ENCODE assay signal across 1 cellular context in the genomic region with DNA sequence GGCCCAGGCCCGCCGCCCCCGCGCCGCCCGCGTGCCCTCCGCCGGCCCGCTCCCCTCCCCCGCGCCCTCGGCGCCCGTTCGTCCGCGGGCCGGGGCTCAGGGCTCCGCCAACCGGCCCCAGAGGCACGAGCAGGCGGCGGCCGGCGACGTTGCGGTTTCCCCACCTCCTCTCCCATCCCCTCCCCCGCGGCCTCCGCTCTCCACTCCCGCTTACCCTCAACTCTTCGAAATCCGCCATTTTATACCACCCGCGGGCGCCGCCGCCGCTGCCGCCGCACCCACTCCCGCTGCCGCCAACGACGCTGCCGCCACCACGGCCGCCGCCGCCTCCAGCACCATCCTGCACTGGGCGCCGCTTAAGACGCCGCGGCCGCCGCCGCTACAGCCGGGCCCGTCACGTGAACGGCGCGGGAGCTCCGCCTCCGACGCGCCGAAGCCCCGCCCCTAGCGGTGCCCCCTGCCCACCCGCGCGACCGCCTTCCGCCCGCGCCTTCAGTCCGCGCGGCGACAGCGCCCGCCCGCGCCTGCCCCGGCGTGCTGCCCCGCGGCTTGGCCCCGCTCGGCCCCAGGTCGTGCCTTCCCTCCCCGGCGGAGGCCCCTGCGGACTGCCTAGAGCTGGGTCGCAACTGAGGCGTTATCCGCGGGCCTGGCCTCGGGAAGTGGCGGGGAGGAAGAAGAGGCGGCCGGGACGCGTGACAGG.
TF ChIP-seq lines count a peak whose summit lies in the region.

A gene with protein sequence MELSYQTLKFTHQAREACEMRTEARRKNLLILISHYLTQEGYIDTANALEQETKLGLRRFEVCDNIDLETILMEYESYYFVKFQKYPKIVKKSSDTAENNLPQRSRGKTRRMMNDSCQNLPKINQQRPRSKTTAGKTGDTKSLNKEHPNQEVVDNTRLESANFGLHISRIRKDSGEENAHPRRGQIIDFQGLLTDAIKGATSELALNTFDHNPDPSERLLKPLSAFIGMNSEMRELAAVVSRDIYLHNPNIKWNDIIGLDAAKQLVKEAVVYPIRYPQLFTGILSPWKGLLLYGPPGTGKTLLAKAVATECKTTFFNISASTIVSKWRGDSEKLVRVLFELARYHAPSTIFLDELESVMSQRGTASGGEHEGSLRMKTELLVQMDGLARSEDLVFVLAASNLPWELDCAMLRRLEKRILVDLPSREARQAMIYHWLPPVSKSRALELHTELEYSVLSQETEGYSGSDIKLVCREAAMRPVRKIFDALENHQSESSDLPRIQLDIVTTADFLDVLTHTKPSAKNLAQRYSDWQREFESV (plus strand): TSS at position 495 of the 700 bp plus-strand sequence. CDS start 29,271 bp downstream, outside the sequence.
A gene with protein sequence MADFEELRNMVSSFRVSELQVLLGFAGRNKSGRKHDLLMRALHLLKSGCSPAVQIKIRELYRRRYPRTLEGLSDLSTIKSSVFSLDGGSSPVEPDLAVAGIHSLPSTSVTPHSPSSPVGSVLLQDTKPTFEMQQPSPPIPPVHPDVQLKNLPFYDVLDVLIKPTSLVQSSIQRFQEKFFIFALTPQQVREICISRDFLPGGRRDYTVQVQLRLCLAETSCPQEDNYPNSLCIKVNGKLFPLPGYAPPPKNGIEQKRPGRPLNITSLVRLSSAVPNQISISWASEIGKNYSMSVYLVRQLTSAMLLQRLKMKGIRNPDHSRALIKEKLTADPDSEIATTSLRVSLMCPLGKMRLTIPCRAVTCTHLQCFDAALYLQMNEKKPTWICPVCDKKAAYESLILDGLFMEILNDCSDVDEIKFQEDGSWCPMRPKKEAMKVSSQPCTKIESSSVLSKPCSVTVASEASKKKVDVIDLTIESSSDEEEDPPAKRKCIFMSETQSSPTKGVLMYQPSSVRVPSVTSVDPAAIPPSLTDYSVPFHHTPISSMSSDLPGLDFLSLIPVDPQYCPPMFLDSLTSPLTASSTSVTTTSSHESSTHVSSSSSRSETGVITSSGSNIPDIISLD (minus strand): TSS at position 400 of the 700 bp plus-strand sequence. CDS start 162 bp downstream, at position 238.

TF ChIP-seq in HepG2, 621 proteins besides CTCF, POLR2A, EP300 and RAD21 (continued from another document and continues in another):
- TF ChIP-seq ASH2L (IDR thresholded peaks at IDR 0.05; ENCODE audit: insufficient read length, low read depth, low read length) (peak; percentile 78), NCOA1 (CRISPR knock-in tag; IDR thresholded peaks at IDR 0.05) (no peak), SNAI1 (CRISPR knock-in tag; IDR thresholded peaks at IDR 0.05; ENCODE audit: borderline replicate concordance) (no peak), U2AF1 (optimal IDR thresholded peaks at IDR 0.05; ENCODE audit: low read depth, low read length) (no peak), EZH2 (conservative IDR thresholded peaks at IDR 0.05; ENCODE audit: low read depth, low read length) (no peak), MAZ (IDR thresholded peaks at IDR 0.05; ENCODE audit: borderline replicate concordance, low read depth, low read length) (peak; percentile 17; the same call in 1 of the 2 replicates), MAZ (CRISPR knock-in tag; IDR thresholded peaks at IDR 0.05; ENCODE audit: low read depth) (peak; percentile 47), ZSCAN30 (CRISPR knock-in tag; IDR thresholded peaks at IDR 0.05) (no peak), GABPB1 (CRISPR knock-in tag; IDR thresholded peaks at IDR 0.05) (peak; percentile 37), HDAC2 (CRISPR knock-in tag; IDR thresholded peaks at IDR 0.05) (no peak), CENPX (CRISPR knock-in tag; IDR thresholded peaks at IDR 0.05) (no peak), RBFOX2 (IDR thresholded peaks at IDR 0.05; ENCODE audit: low read depth, low read length) (peak; percentile 81), TEAD3 (CRISPR knock-in tag; optimal IDR thresholded peaks at IDR 0.05; ENCODE audit: borderline replicate concordance) (no peak), ZBTB7B (CRISPR knock-in tag; IDR thresholded peaks at IDR 0.05) (no peak), CHCHD3 (CRISPR knock-in tag; IDR thresholded peaks at IDR 0.05) (peak; percentile 66; the same call in 1 of the 2 replicates), ZNF496 (CRISPR knock-in tag; IDR thresholded peaks at IDR 0.05; ENCODE audit: insufficient replicate concordance) (no peak), KLF15 (CRISPR knock-in tag; IDR thresholded peaks at IDR 0.05; ENCODE audit: borderline replicate concordance) (no peak; the same call in 1 of the 2 replicates), CHD4 (IDR thresholded peaks at IDR 0.05; ENCODE audit: borderline replicate concordance, low read length) (no peak), KDM5A (IDR thresholded peaks at IDR 0.05; ENCODE audit: borderline replicate concordance, low read length) (no peak), DMAP1 (CRISPR knock-in tag; IDR thresholded peaks at IDR 0.05) (no peak), NFRKB (IDR thresholded peaks at IDR 0.05) (no peak), ZNF235 (CRISPR knock-in tag; IDR thresholded peaks at IDR 0.05; ENCODE audit: borderline replicate concordance) (no peak; the same call in 1 of the 2 replicates), ZNF788 (CRISPR knock-in tag; IDR thresholded peaks at IDR 0.05; ENCODE audit: borderline replicate concordance) (no peak), SIN3A (IDR thresholded peaks at IDR 0.05; ENCODE audit: borderline replicate concordance, low read depth, low read length) (peak; percentile 28; the same call in 1 of the 2 replicates), SP5 (CRISPR knock-in tag; IDR thresholded peaks at IDR 0.05; ENCODE audit: borderline replicate concordance, low read depth) (0 out of 2 replicates have a peak, but pooled peaks have one; percentile 35), ZNF234 (CRISPR knock-in tag; conservative IDR thresholded peaks at IDR 0.05) (no peak)
- TF ChIP-seq, protein P1, sequence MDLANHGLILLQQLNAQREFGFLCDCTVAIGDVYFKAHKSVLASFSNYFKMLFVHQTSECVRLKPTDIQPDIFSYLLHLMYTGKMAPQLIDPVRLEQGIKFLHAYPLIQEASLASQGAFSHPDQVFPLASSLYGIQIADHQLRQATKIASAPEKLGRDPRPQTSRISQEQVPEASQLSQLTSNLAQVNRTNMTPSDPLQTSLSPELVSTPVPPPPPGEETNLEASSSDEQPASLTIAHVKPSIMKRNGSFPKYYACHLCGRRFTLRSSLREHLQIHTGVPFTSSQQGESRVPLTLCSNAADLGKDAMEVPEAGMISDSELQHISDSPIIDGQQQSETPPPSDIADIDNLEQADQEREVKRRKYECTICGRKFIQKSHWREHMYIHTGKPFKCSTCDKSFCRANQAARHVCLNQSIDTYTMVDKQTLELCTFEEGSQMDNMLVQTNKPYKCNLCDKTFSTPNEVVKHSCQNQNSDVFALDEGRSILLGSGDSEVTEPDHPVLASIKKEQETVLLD (CRISPR knock-in tag; IDR thresholded peaks at IDR 0.05; ENCODE audit: low read depth): peak; percentile 39; the same call in 1 of the 2 replicates
- TF ChIP-seq, protein P2, sequence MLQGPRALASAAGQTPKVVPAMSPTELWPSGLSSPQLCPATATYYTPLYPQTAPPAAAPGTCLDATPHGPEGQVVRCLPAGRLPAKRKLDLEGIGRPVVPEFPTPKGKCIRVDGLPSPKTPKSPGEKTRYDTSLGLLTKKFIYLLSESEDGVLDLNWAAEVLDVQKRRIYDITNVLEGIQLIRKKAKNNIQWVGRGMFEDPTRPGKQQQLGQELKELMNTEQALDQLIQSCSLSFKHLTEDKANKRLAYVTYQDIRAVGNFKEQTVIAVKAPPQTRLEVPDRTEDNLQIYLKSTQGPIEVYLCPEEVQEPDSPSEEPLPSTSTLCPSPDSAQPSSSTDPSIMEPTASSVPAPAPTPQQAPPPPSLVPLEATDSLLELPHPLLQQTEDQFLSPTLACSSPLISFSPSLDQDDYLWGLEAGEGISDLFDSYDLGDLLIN (CRISPR knock-in tag; IDR thresholded peaks at IDR 0.05; ENCODE audit: borderline replicate concordance): no peak
- TF ChIP-seq, protein P3, sequence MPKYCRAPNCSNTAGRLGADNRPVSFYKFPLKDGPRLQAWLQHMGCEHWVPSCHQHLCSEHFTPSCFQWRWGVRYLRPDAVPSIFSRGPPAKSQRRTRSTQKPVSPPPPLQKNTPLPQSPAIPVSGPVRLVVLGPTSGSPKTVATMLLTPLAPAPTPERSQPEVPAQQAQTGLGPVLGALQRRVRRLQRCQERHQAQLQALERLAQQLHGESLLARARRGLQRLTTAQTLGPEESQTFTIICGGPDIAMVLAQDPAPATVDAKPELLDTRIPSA (CRISPR knock-in tag; IDR thresholded peaks at IDR 0.05; ENCODE audit: borderline replicate concordance): no peak
- TF ChIP-seq, protein P4, sequence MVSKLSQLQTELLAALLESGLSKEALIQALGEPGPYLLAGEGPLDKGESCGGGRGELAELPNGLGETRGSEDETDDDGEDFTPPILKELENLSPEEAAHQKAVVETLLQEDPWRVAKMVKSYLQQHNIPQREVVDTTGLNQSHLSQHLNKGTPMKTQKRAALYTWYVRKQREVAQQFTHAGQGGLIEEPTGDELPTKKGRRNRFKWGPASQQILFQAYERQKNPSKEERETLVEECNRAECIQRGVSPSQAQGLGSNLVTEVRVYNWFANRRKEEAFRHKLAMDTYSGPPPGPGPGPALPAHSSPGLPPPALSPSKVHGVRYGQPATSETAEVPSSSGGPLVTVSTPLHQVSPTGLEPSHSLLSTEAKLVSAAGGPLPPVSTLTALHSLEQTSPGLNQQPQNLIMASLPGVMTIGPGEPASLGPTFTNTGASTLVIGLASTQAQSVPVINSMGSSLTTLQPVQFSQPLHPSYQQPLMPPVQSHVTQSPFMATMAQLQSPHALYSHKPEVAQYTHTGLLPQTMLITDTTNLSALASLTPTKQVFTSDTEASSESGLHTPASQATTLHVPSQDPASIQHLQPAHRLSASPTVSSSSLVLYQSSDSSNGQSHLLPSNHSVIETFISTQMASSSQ (IDR thresholded peaks at IDR 0.05; ENCODE audit: low read depth): no peak
- TF ChIP-seq, protein P4 (CRISPR knock-in tag; IDR thresholded peaks at IDR 0.05; ENCODE audit: borderline replicate concordance): no peak
- TF ChIP-seq, protein P5, sequence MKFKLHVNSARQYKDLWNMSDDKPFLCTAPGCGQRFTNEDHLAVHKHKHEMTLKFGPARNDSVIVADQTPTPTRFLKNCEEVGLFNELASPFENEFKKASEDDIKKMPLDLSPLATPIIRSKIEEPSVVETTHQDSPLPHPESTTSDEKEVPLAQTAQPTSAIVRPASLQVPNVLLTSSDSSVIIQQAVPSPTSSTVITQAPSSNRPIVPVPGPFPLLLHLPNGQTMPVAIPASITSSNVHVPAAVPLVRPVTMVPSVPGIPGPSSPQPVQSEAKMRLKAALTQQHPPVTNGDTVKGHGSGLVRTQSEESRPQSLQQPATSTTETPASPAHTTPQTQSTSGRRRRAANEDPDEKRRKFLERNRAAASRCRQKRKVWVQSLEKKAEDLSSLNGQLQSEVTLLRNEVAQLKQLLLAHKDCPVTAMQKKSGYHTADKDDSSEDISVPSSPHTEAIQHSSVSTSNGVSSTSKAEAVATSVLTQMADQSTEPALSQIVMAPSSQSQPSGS (CRISPR knock-in tag; IDR thresholded peaks at IDR 0.05): no peak
- TF ChIP-seq, protein P6, sequence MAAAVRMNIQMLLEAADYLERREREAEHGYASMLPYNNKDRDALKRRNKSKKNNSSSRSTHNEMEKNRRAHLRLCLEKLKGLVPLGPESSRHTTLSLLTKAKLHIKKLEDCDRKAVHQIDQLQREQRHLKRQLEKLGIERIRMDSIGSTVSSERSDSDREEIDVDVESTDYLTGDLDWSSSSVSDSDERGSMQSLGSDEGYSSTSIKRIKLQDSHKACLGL (CRISPR knock-in tag; IDR thresholded peaks at IDR 0.05): peak; percentile 30; the same call in 1 of the 2 replicates
- TF ChIP-seq, protein P7, sequence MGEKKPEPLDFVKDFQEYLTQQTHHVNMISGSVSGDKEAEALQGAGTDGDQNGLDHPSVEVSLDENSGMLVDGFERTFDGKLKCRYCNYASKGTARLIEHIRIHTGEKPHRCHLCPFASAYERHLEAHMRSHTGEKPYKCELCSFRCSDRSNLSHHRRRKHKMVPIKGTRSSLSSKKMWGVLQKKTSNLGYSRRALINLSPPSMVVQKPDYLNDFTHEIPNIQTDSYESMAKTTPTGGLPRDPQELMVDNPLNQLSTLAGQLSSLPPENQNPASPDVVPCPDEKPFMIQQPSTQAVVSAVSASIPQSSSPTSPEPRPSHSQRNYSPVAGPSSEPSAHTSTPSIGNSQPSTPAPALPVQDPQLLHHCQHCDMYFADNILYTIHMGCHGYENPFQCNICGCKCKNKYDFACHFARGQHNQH (CRISPR knock-in tag; IDR thresholded peaks at IDR 0.05): no peak
- TF ChIP-seq, protein P8, sequence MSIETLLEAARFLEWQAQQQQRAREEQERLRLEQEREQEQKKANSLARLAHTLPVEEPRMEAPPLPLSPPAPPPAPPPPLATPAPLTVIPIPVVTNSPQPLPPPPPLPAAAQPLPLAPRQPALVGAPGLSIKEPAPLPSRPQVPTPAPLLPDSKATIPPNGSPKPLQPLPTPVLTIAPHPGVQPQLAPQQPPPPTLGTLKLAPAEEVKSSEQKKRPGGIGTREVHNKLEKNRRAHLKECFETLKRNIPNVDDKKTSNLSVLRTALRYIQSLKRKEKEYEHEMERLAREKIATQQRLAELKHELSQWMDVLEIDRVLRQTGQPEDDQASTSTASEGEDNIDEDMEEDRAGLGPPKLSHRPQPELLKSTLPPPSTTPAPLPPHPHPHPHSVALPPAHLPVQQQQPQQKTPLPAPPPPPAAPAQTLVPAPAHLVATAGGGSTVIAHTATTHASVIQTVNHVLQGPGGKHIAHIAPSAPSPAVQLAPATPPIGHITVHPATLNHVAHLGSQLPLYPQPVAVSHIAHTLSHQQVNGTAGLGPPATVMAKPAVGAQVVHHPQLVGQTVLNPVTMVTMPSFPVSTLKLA (IDR thresholded peaks at IDR 0.05): no peak
- TF ChIP-seq, protein P9, sequence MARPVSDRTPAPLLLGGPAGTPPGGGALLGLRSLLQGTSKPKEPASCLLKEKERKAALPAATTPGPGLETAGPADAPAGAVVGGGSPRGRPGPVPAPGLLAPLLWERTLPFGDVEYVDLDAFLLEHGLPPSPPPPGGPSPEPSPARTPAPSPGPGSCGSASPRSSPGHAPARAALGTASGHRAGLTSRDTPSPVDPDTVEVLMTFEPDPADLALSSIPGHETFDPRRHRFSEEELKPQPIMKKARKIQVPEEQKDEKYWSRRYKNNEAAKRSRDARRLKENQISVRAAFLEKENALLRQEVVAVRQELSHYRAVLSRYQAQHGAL (CRISPR knock-in tag; IDR thresholded peaks at IDR 0.05; ENCODE audit: not compliant biosample characterization): no peak
- TF ChIP-seq, protein P10, sequence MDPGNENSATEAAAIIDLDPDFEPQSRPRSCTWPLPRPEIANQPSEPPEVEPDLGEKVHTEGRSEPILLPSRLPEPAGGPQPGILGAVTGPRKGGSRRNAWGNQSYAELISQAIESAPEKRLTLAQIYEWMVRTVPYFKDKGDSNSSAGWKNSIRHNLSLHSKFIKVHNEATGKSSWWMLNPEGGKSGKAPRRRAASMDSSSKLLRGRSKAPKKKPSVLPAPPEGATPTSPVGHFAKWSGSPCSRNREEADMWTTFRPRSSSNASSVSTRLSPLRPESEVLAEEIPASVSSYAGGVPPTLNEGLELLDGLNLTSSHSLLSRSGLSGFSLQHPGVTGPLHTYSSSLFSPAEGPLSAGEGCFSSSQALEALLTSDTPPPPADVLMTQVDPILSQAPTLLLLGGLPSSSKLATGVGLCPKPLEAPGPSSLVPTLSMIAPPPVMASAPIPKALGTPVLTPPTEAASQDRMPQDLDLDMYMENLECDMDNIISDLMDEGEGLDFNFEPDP (CRISPR knock-in tag; conservative IDR thresholded peaks at IDR 0.05): no peak
